In the genomic region with DNA sequence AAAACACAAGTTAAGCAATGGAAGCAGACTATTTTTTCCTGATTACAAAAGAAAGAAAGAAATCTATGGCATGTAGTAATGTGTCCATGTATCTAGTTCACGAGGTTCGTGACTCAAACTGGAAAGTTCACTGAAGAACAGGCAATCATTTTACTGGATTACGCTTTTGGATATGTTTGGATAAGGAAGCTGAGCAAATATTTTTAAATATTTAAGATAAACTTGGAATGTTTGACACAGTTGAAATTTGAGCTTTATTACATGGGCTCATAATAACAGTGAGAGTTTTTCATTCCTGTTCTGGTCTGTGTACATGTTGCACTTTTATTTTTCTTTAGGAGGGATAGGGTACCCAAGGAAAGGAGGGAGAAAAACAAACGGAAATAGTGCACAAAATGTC, we compare ENCODE assay signal across 12 cellular contexts.
A peak's percentile ranks its signal among the peaks of the same experiment; 100 is the strongest.
DNase-seq lines count a peak whose midpoint lies in the region; ATAC-seq, FAIRE-seq and TF ChIP-seq lines count a peak whose summit lies in the region.
"Had no signal": no experiment of that assay in that cellular context is flagged by ENCODE, and none has a peak within 500 bp of the region (broad histone marks: within the 10 kb centered on the region; RNA-seq: fewer than 3 reads in every experiment).

No MANE protein-coding gene starts in this region.

- peaks cover 25% of the 10 kb centered on the region for H3K4me1 ChIP-seq in PC-3 (ENCODE audit: insufficient read depth, low read length)
- peaks cover 16% of the 10 kb centered on the region for H3K4me1 ChIP-seq in rectal smooth muscle tissue (ENCODE audit: control insufficient read depth, insufficient read depth, low read length)
- H3K4me1 ChIP-seq in colonic mucosa: peaks cover 3% of the 10 kb centered on the region

- TF ChIP-seq CTCF in PC-3 (conservative IDR thresholded peaks at IDR 0.05; ENCODE audit: low read depth, low read length) (no peak), fibroblast of pulmonary artery (IDR thresholded peaks at IDR 0.05; ENCODE audit: low read length, missing control alignments) (no peak), colonic mucosa (IDR thresholded peaks at IDR 0.05) (no peak)

- no peaks in the 10 kb centered on the region for H3F3A ChIP-seq in PC-3 (ENCODE audit: low read length, unreplicated experiment)

- H3K36me3 ChIP-seq in PC-3 (ENCODE audit: low read depth, low read length) (no peaks in the 10 kb centered on the region), rectal smooth muscle tissue (ENCODE audit: control insufficient read depth, insufficient read depth, low read length) (no peaks in the 10 kb centered on the region), colonic mucosa (no peaks in the 10 kb centered on the region)

- intact Hi-C loops in PC-3 (cut with micrococcal nuclease) (no loop called here), colonic mucosa (cut with DNase I) (no loop called here)

- FAIRE-seq in frontal cortex (lab: Jason Lieb, UNC): no peak

- CTCF ChIA-PET in PC-3 (lab: Charles Lee): interaction anchor here (1.0 kb wide), 1 partner anchor 610 kb away, joined by 3 read pairs; no protein-coding TSS in a partner anchor

- no peaks in the 10 kb centered on the region for H3K9me3 ChIP-seq in PC-3 (ENCODE audit: low read length)
- H3K9me3 ChIP-seq in colonic mucosa: no peaks in the 10 kb centered on the region

- H3K27me3 ChIP-seq in PC-3 (ENCODE audit: low read length): no peaks in the 10 kb centered on the region
- H3K27me3 ChIP-seq in rectal smooth muscle tissue (ENCODE audit: control insufficient read depth, insufficient read depth, low read length): no peaks in the 10 kb centered on the region
- H3K27me3 ChIP-seq in colonic mucosa: no peaks in the 10 kb centered on the region

- ATAC-seq in PC-3: peak; percentile 92
- no peak for ATAC-seq in HG02852 (IDR thresholded peaks at IDR 0.05; ENCODE audit: unreplicated experiment)
- ATAC-seq: activated CD8-positive, alpha-beta memory T cell treated with anti-CD3 and anti-CD28 coated beads, Interleukin-2, amount 10 ng/mL, durations not matched to agents 7 days and 5 days had no signal

- H3K9ac ChIP-seq in PC-3 (ENCODE audit: low read length): no peak overlapping the region
- no peak overlapping the region for H3K9ac ChIP-seq in rectal smooth muscle tissue (ENCODE audit: low read length)
- H3K9ac ChIP-seq in colonic mucosa (ENCODE audit: low read depth in 2 of 2, low read length in 2 of 2): no peak overlapping the region

- POLR2A ChIA-PET in PC-3 (lab: Charles Lee; ENCODE audit: unreplicated experiment): interaction anchor here (0.6 to 0.7 kb wide), 2 partner anchors 525 to 875 kb away, joined by 4 read pairs; no protein-coding TSS in a partner anchor

- no peaks in the 10 kb centered on the region for H3K79me2 ChIP-seq in PC-3 (ENCODE audit: low read length)

- no peaks in the 10 kb centered on the region for H3K9me2 ChIP-seq in PC-3 (replicated peaks; ENCODE audit: low read length)

- no peak overlapping the region for H3K4me3 ChIP-seq in PC-3 (ENCODE audit: low read length)
- no peak overlapping the region for H3K4me3 ChIP-seq in fibroblast of pulmonary artery (replicated peaks; ENCODE audit: low read depth, low read length)
- H3K4me3 ChIP-seq in rectal smooth muscle tissue (ENCODE audit: low read length): no peak overlapping the region
- H3K4me3 ChIP-seq in colonic mucosa: no peak overlapping the region

- peak; percentile 23 for DNase-seq in H4 (ENCODE audit: low spot score)
- peak; percentile 77 for DNase-seq in PC-3
- peak; percentile 87 for DNase-seq in fibroblast of pulmonary artery (ENCODE audit: low read depth)
- no peak for DNase-seq in HPDE6-E6E7 (ENCODE audit: extremely low spot score)
- no peak for DNase-seq in frontal cortex (ENCODE audit: low spot score in 2 of 2)
- DNase-seq in colonic mucosa: no peak
- DNase-seq: activated CD8-positive, alpha-beta memory T cell treated with anti-CD3 and anti-CD28 coated beads, Interleukin-2, amount 10 ng/mL, durations not matched to agents 7 days and 5 days; anterior cingulate cortex; EL; T1000 had no signal

- BruUV-seq in PC-3 (replicated peaks; lab: Mats Ljungman, UMichigan): no TSS peak

- H3K27ac ChIP-seq in PC-3 (ENCODE audit: low read length) (peak overlapping the region; percentile 38), rectal smooth muscle tissue (ENCODE audit: low read depth, low read length) (peak overlapping the region; percentile 27), colonic mucosa (no peak overlapping the region)

- H4K20me1 ChIP-seq in PC-3 (ENCODE audit: low read length): no peaks in the 10 kb centered on the region

- no peak overlapping the region for H2AFZ ChIP-seq in PC-3 (ENCODE audit: low read length)

- peak overlapping the region; percentile 48 for H3K4me2 ChIP-seq in PC-3 (ENCODE audit: low read length)

Comparison
In these comparisons a context has a peak if more than half of its experiments do, and no peak if none do; other contexts are left out.
1. DNase-seq: peak in H4 (single experiment), PC-3 (single experiment) and fibroblast of pulmonary artery (single experiment); none in HPDE6-E6E7 (single experiment), frontal cortex (0 of 2) and colonic mucosa (single experiment).